ENCODE assay signal across 8 cellular contexts in the genomic region with DNA sequence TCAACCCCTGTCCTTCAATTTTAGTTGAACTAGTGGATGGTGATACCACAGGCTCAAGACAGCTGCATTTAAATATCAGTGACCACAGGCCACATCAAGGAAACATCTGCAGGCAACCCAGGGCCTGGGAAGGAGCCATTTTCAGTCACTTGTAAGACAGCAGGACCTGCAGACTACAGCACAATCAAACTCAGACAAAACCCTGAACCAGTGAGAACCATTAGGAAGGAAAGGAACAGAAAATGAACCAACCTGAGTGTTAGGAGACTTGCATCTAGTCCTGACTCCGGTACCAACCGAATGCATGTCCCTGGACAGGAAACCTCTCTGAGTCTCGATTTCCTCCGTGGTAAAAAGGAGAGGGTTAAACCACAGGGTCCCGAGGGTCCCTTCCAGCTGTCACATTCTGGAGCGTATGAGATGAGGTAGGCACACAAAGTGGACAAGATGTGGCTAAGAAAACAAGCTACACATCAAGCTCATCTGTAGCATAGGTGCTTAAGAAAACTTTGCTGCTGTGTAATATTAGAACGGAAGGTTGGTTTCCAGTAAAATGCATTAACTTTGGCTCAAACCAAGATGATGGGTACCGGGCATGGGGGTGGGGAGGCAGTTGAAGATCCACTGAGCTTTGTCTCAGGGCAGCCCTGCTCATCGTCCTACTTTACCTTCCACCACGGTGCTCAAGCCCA. TPM values are rescaled to one million over a fixed set of nuclear protein-coding genes. Genes with fewer than 3 reads are reported as not detected.
DNase-seq lines count a peak whose midpoint lies in the region; ATAC-seq and TF ChIP-seq lines count a peak whose summit lies in the region.

No MANE protein-coding gene starts in this region.

- no peaks in the 10 kb centered on the region for H3K27me3 Mint-ChIP-seq in T-cell
- H3K27me3 Mint-ChIP-seq in osteocyte (ENCODE audit: unreplicated experiment), result no peaks in the 10 kb centered on the region

- H3K27ac Mint-ChIP-seq in T-cell, result peak overlapping the region; percentile 99 to 100
- H3K27ac Mint-ChIP-seq in osteocyte (ENCODE audit: unreplicated experiment), result peak overlapping the region; percentile 96

- POLR2A ChIA-PET in T-cell (lab: Charles Lee), result interaction anchor here (0.5 to 3.7 kb wide), 16 partner anchors 9 to 359 kb away, joined by 3 to 31 read pairs (median 6); a partner anchor contains a TSS

- H3K4me1 Mint-ChIP-seq in T-cell (peaks cover 44 to 67% (median 56%) of the 10 kb centered on the region in 3 donors), osteocyte (ENCODE audit: unreplicated experiment) (peaks cover 45% of the 10 kb centered on the region)

- H3K9me3 ChIP-seq in effector memory CD4-positive, alpha-beta T cell (ENCODE audit: control insufficient read depth, low read length), result no peaks in the 10 kb centered on the region

- peaks cover 7% of the 10 kb centered on the region for H3K4me1 ChIP-seq in effector memory CD4-positive, alpha-beta T cell (ENCODE audit: control insufficient read depth, insufficient read depth, low read length, poor library complexity, severe bottlenecking)

- peak overlapping the region; percentile 97 for H3K27ac ChIP-seq in effector memory CD4-positive, alpha-beta T cell (ENCODE audit: insufficient read depth, low read length, poor library complexity, severe bottlenecking)

- peak overlapping the region; percentile 87 to 96 (median 93) for H3K4me3 Mint-ChIP-seq in T-cell
- peak overlapping the region; percentile 97 for H3K4me3 Mint-ChIP-seq in osteocyte (ENCODE audit: unreplicated experiment)

- ATAC-seq in GM18517 (IDR thresholded peaks at IDR 0.05; ENCODE audit: unreplicated experiment), result peak; percentile 43
- peak; percentile 28 for ATAC-seq in HG03159 (IDR thresholded peaks at IDR 0.05; ENCODE audit: unreplicated experiment)
- no peak for ATAC-seq in T-cell (replicated peaks in 1 of 4)

- H3K27me3 ChIP-seq in effector memory CD4-positive, alpha-beta T cell (replicated peaks; ENCODE audit: control insufficient read depth, insufficient read depth, low read length, poor library complexity, severe bottlenecking), result no peaks in the 10 kb centered on the region

- peak; percentile 41 to 59 for DNase-seq in AML-193 (lab: John Stamatoyannopoulos, UW)
- peak in 10 of 34 experiments; percentile 15 to 36 (median 26) for DNase-seq in T-cell
- no peak for DNase-seq in effector memory CD4-positive, alpha-beta T cell
- DNase-seq in osteocyte (ENCODE audit: extremely low spot score, unreplicated experiment), result no peak
- no peak for DNase-seq in NCI-H146 treated with DMSO at 0.1 percent for 48 hours (lab: John Stamatoyannopoulos, UW; ENCODE audit: unreplicated experiment)
- no peak for DNase-seq in occipital lobe (lab: John Stamatoyannopoulos, UW)

- no peak for TF ChIP-seq CTCF in osteocyte (IDR thresholded peaks at IDR 0.05)

- H3K36me3 Mint-ChIP-seq in T-cell, result peaks cover 28% of the 10 kb centered on the region
- H3K36me3 Mint-ChIP-seq in osteocyte (ENCODE audit: unreplicated experiment), result peaks cover 31% of the 10 kb centered on the region

- no peaks in the 10 kb centered on the region for H3K9me3 Mint-ChIP-seq in T-cell
- H3K9me3 Mint-ChIP-seq in osteocyte (ENCODE audit: unreplicated experiment), result no peaks in the 10 kb centered on the region

- peak overlapping the region; percentile 99 for H3K4me3 ChIP-seq in effector memory CD4-positive, alpha-beta T cell (ENCODE audit: insufficient read depth, low read depth, low read length, poor library complexity, severe bottlenecking)

- CTCF ChIA-PET in T-cell (lab: Charles Lee), result interaction anchor here (0.6 to 3.9 kb wide), 12 partner anchors 10 to 358 kb away, joined by 3 to 89 read pairs (median 4); no protein-coding TSS in a partner anchor

- H3K36me3 ChIP-seq in effector memory CD4-positive, alpha-beta T cell (ENCODE audit: control insufficient read depth, insufficient read depth, low read length), result peaks cover 31% of the 10 kb centered on the region

RNA-seq across cellular contexts. Expression of a gene that starts 1.6 kb away (rescaled TPM):
- total RNA-seq in T-cell, result 100 to 1,000 TPM; 170 to 246 (median 188) TPM
- 76.4 and 78.9 TPM in 2 replicates for total RNA-seq in osteocyte
- total RNA-seq in occipital lobe, result 143 TPM

RNA-seq across cellular contexts. Expression of a gene that starts 19.6 kb away (rescaled TPM):
- 1 to 10 TPM; 1.7 to 5.2 (median 2.2) TPM for total RNA-seq in T-cell
- 0.84 TPM in 1 of 2 replicates, not detected in the other for total RNA-seq in osteocyte
- total RNA-seq in occipital lobe, result 24.6 TPM

Comparison
In these comparisons a context has a peak if more than half of its experiments do, and no peak if none do; other contexts are left out.
1. DNase-seq: peak in AML-193 (2 of 2); none in effector memory CD4-positive, alpha-beta T cell (0 of 3), osteocyte (single experiment), NCI-H146 treated with DMSO at 0.1 percent for 48 hours (single experiment) and occipital lobe (single experiment).
2. ATAC-seq: peak in GM18517 (single experiment) and HG03159 (single experiment); none in T-cell (0 of 4).